1 cellular context compared by ENCODE assay signal in the genomic region with DNA sequence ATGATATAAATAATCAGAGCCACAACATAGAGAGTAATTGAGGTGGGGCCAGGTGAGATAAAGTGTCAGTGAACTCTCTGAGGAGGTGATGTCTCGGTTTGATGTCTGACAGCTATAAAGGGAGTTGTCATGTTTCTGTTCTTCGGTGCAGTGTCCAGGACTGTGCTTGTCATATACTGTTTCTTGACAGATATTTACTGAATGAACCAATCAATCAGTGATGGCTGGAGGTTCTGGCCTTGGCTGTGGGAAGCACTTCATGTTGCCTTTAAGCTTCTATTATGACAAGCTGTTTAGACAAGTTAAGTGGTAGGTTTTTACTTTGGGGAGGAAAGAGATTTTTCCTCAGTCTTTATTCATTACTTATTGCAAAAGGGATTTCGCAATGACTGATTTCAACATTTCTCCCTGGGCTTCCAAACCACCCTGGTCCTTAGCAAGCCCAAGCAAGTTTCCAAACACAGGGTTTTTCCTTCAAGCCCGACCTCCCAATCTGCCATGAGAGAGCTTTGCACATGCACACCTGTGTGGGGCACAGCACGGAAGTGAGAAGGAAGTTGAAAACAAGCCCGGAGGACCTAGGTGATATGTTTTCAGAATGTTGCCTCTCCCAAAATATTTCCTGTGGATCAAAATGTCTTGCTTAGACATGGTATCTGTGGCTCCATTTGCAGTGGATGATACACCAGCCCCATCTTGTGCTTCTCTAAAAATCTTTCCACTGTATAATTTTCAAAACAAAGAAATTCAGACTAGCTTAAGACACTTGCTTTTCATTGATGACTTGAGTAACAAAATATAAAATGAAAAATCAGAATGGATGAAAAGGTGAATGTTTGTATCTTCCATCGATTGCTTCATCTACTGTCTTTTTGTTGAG.
TF ChIP-seq lines count a peak whose summit lies in the region.

No MANE protein-coding gene starts in this region.

TF ChIP-seq in HepG2, 621 proteins besides CTCF, POLR2A, EP300 and RAD21 (continued from another document):
- TF ChIP-seq, protein P1, sequence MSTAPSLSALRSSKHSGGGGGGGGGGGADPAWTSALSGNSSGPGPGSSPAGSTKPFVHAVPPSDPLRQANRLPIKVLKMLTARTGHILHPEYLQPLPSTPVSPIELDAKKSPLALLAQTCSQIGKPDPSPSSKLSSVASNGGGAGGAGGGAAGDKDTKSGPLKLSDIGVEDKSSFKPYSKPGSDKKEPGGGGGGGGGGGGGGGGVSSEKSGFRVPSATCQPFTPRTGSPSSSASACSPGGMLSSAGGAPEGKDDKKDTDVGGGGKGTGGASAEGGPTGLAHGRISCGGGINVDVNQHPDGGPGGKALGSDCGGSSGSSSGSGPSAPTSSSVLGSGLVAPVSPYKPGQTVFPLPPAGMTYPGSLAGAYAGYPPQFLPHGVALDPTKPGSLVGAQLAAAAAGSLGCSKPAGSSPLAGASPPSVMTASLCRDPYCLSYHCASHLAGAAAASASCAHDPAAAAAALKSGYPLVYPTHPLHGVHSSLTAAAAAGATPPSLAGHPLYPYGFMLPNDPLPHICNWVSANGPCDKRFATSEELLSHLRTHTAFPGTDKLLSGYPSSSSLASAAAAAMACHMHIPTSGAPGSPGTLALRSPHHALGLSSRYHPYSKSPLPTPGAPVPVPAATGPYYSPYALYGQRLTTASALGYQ (CRISPR knock-in tag; IDR thresholded peaks at IDR 0.05) = no peak
- TF ChIP-seq, protein P2, sequence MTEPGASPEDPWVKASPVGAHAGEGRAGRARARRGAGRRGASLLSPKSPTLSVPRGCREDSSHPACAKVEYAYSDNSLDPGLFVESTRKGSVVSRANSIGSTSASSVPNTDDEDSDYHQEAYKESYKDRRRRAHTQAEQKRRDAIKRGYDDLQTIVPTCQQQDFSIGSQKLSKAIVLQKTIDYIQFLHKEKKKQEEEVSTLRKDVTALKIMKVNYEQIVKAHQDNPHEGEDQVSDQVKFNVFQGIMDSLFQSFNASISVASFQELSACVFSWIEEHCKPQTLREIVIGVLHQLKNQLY (CRISPR knock-in tag; IDR thresholded peaks at IDR 0.05) = no peak
